10 cellular contexts compared by ENCODE assay signal in genomic region chr10:121988361-121989324, GRCh38. TPM values are rescaled to one million over a fixed set of nuclear protein-coding genes. Genes with fewer than 3 reads are reported as not detected.
DNase-seq lines count a peak whose midpoint lies in the region; ATAC-seq and TF ChIP-seq lines count a peak whose summit lies in the region.
"Had no signal": no experiment of that assay in that cellular context is flagged by ENCODE, and none has a peak within 500 bp of the region (broad histone marks: within the 10 kb centered on the region; RNA-seq: fewer than 3 reads in every experiment).

TSS of gene TACC2 (plus strand) at chr10:121989163. CDS start at chr10:122021982, 32,819 bp downstream.

- no peak within 1 kb of the TSS for H3K4me3 ChIP-seq in aorta (ENCODE audit: low read length in 2 of 2)

- peaks cover 13% of the 10 kb centered on the region for H3K4me1 Mint-ChIP-seq in stimulated activated naive CD8-positive, alpha-beta T cell treated with anti-CD3 and anti-CD28 coated beads, Interleukin-15, amount 100 ng/mL, for 72 hours

- no peak for TF ChIP-seq CTCF in omental fat pad (IDR thresholded peaks at IDR 0.05)

- H3K27me3 ChIP-seq in aorta (ENCODE audit: control insufficient read depth in 1 of 2, insufficient read depth in 2 of 2, low read length in 1 of 2), result no peaks in the 10 kb centered on the region

- WGBS in aorta, 2 donors, result 84 to 88% methylated on average over 15 of the region's 15 CpGs

- intact Hi-C loops in Right ventricle myocardium inferior (cut with DNase I) (no loop called here), aorta (cut with DNase I) (no loop called here)

- H3K4me3 Mint-ChIP-seq in stimulated activated naive CD8-positive, alpha-beta T cell treated with anti-CD3 and anti-CD28 coated beads, Interleukin-15, amount 100 ng/mL, for 72 hours, result no peak within 1 kb of the TSS

- H3K27me3 Mint-ChIP-seq in stimulated activated naive CD8-positive, alpha-beta T cell treated with anti-CD3 and anti-CD28 coated beads, Interleukin-15, amount 100 ng/mL, for 72 hours, result peaks cover 33% of the 10 kb centered on the region

- H3K27ac Mint-ChIP-seq in stimulated activated naive CD8-positive, alpha-beta T cell treated with anti-CD3 and anti-CD28 coated beads, Interleukin-15, amount 100 ng/mL, for 72 hours, result no peak within 1 kb of the TSS

- H3K4me1 ChIP-seq in aorta (ENCODE audit: control insufficient read depth in 1 of 2, insufficient read depth in 2 of 2, low read length in 2 of 2), result no peaks in the 10 kb centered on the region

- H3K9me3 Mint-ChIP-seq in stimulated activated naive CD8-positive, alpha-beta T cell treated with anti-CD3 and anti-CD28 coated beads, Interleukin-15, amount 100 ng/mL, for 72 hours, result peaks cover 15 to 21% of the 10 kb centered on the region in 2 donors

- peak; percentile 32 for DNase-seq in stimulated activated naive CD8-positive, alpha-beta T cell treated with anti-CD3 and anti-CD28 coated beads, Interleukin-15, Interleukin-2, amounts not matched to agents 100 U/mL and 50 U/mL, for 24 hours
- no peak for DNase-seq in stimulated activated naive CD8-positive, alpha-beta T cell treated with anti-CD3 and anti-CD28 coated beads, Interleukin-15, amount 100 ng/mL, for 72 hours
- DNase-seq in Right ventricle myocardium inferior (ENCODE audit: missing footprints), result no peak
- no peak for DNase-seq in omental fat pad (ENCODE audit: low spot score)
- no peak for DNase-seq in aorta
- no peak for DNase-seq in activated effector memory CD4-positive, alpha-beta T cell treated with anti-CD3 and anti-CD28 coated beads, Interleukin-2, amount 50 U/mL, for 16 hours
- DNase-seq in T-helper 9 cell, result no peak
- DNase-seq: NCI-H146, SHP77 had no signal

- H3K36me3 ChIP-seq in aorta (ENCODE audit: control insufficient read depth in 1 of 2, insufficient read depth in 2 of 2, low read length in 1 of 2), result no peaks in the 10 kb centered on the region

- H3K9me3 ChIP-seq in aorta (ENCODE audit: control insufficient read depth, low read length), result peaks cover 4% of the 10 kb centered on the region

- ATAC-seq in stimulated activated naive CD8-positive, alpha-beta T cell treated with anti-CD3 and anti-CD28 coated beads, Interleukin-15, Interleukin-2, amounts not matched to agents 100 U/mL and 50 U/mL, for 24 hours, result peak; percentile 63
- no peak for ATAC-seq in stimulated activated naive CD8-positive, alpha-beta T cell treated with anti-CD3 and anti-CD28 coated beads, Interleukin-15, amount 100 ng/mL, for 72 hours
- ATAC-seq in Right ventricle myocardium inferior (no peak), omental fat pad (ENCODE audit: low FRiP score) (no peak), aorta (ENCODE audit: low FRiP score) (no peak), GM21381 (IDR thresholded peaks at IDR 0.05; ENCODE audit: unreplicated experiment) (no peak)

- H3K27ac ChIP-seq in aorta (ENCODE audit: low read depth in 1 of 2, low read length in 2 of 2), result no peak within 1 kb of the TSS

RNA-seq across cellular contexts. Expression of gene TACC2, which starts in this region (rescaled TPM):
- total RNA-seq in Right ventricle myocardium inferior (341 TPM), omental fat pad (10 to 100 TPM; 23.8 to 33.6 (median 29.4) TPM), aorta (10 to 100 TPM; 60.7 to 74.4 TPM)
- 10 to 100 TPM; 25.8 to 41.0 TPM for polyA plus RNA-seq in aorta
